ENCODE assay signal across 8 cellular contexts in the genomic region with DNA sequence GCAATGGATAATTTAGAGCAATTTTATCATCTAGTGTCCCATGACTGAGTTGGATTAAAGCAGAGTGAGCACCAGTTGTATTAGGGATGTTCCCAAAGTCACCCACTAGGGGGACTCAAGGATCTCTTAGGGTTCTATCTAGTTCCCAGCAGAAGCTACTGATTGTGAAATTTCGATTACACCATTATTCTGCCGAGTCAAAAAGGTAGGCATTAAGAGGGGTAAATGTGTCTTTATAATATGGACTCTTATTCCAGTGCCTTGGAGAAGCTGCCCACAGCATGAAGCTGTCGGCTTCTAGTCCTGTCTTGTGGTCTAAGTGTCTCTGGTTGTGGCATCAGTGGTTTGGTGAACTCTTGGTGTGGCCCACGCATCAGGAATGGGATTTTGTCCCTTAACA. TPM values are rescaled to one million over a fixed set of nuclear protein-coding genes. Genes with fewer than 3 reads are reported as not detected.
DNase-seq lines count a peak whose midpoint lies in the region; ATAC-seq and TF ChIP-seq lines count a peak whose summit lies in the region.

No MANE protein-coding gene starts in this region.

- H3K14ac ChIP-seq in IMR-90 (replicated peaks; ENCODE audit: low read depth, low read length), result no peak overlapping the region

- peak; percentile 58 for DNase-seq in BE2C
- peak; percentile 19 for DNase-seq in GM12864 (ENCODE audit: low read depth)
- peak; percentile 84 for DNase-seq in IMR-90
- DNase-seq in RPMI7951 (ENCODE audit: low read depth), result peak; percentile 60
- peak; percentile 92 for DNase-seq in choroid plexus epithelial cell (ENCODE audit: low read depth)
- DNase-seq in left lobe of liver (ENCODE audit: low spot score), result no peak
- DNase-seq in tibial artery, result peak in 1 of 2 donors; percentile 58

- peak; percentile 95 for TF ChIP-seq CTCF in BE2C (IDR thresholded peaks at IDR 0.05; ENCODE audit: low read depth, low read length)
- peak; percentile 88 for TF ChIP-seq CTCF in GM12864 (IDR thresholded peaks at IDR 0.05; ENCODE audit: low read depth, low read length, missing control alignments)
- peak; percentile 98 for TF ChIP-seq CTCF in IMR-90 (conservative IDR thresholded peaks at IDR 0.05; ENCODE audit: low read depth, low read length)
- peak; percentile 85 for TF ChIP-seq CTCF in choroid plexus epithelial cell (conservative IDR thresholded peaks at IDR 0.05; ENCODE audit: low read depth, low read length)
- TF ChIP-seq CTCF in tibial artery (IDR thresholded peaks at IDR 0.05), result peak; percentile 89 to 94

- no peak overlapping the region for H2AFZ ChIP-seq in IMR-90 (replicated peaks; ENCODE audit: low read length, poor library complexity)

- no peak for TF ChIP-seq POLR2A in IMR-90 (IDR thresholded peaks at IDR 0.05; ENCODE audit: low read depth, low read length)

- H4K91ac ChIP-seq in IMR-90 (ENCODE audit: insufficient read depth, low read depth, low read length), result no peak overlapping the region

- H3K4me2 ChIP-seq in IMR-90 (ENCODE audit: low read depth, low read length), result peak overlapping the region; percentile 90

- H2BK15ac ChIP-seq in IMR-90 (ENCODE audit: low read depth, low read length), result no peak overlapping the region

- no peak overlapping the region; the same call in 1 of the 2 replicates for H4K5ac ChIP-seq in IMR-90 (ENCODE audit: low read depth, low read length)

- H3K4ac ChIP-seq in IMR-90 (ENCODE audit: low read depth, low read length), result no peak overlapping the region; the same call in 1 of the 2 replicates

- no peak overlapping the region for H2BK5ac ChIP-seq in IMR-90 (ENCODE audit: low read depth, low read length, poor library complexity, severe bottlenecking)

- peaks cover 17 to 48% of the 10 kb centered on the region in 2 experiments for H3K79me1 ChIP-seq in IMR-90 (ENCODE audit: low read depth in 1 of 2, low read length in 2 of 2)

- no peak overlapping the region for H3K23ac ChIP-seq in IMR-90 (ENCODE audit: low read depth, low read length)

- no peak overlapping the region for H3K18ac ChIP-seq in IMR-90 (ENCODE audit: low read depth, low read length)

- dilution Hi-C loops in IMR-90 (cut with HindIII; ENCODE audit: low sequenced_read_pairs, unreplicated experiment), result no loop called here

- no peaks in the 10 kb centered on the region for H3K36me3 ChIP-seq in BE2C
- H3K36me3 ChIP-seq in IMR-90 (ENCODE audit: control insufficient read depth, insufficient read depth, low read length), result peaks cover 8% of the 10 kb centered on the region; the same call in 1 of the 2 replicates
- H3K36me3 ChIP-seq in tibial artery, result peaks cover 0 to 17% (median 0%) of the 10 kb centered on the region in 3 donors

- H3K9me1 ChIP-seq in IMR-90 (ENCODE audit: insufficient read depth, low read length), result peaks cover 3% of the 10 kb centered on the region; the same call in 1 of the 2 replicates

- peak; percentile 84 for ATAC-seq in IMR-90 (ENCODE audit: low read depth)
- peak; percentile 98 for ATAC-seq in left lobe of liver
- no peak for ATAC-seq in HG02610 (IDR thresholded peaks at IDR 0.05; ENCODE audit: unreplicated experiment)

- POLR2A ChIA-PET in IMR-90 (lab: Charles Lee; ENCODE audit: unreplicated experiment), result no interaction called here

- no peaks in the 10 kb centered on the region for H3K27me3 ChIP-seq in BE2C
- no peaks in the 10 kb centered on the region for H3K27me3 ChIP-seq in IMR-90 (ENCODE audit: control insufficient read depth, insufficient read depth, low read length)
- H3K27me3 ChIP-seq in tibial artery, result no peaks in the 10 kb centered on the region

- WGBS in IMR-90 (ENCODE audit: extremely low coverage in 2 of 2, insufficient read length in 1 of 2), 2 experiments, result no CpG with 5 or more reads among the region's 4 CpGs

- H2BK120ac ChIP-seq in IMR-90 (ENCODE audit: low read depth, low read length), result no peak overlapping the region

- peak; percentile 97 for TF ChIP-seq RAD21 in IMR-90 (IDR thresholded peaks at IDR 0.05; ENCODE audit: low read length)

- no peak overlapping the region for H3K56ac ChIP-seq in IMR-90 (ENCODE audit: extremely low read depth, insufficient read depth, low read length)

- no peak overlapping the region for H2BK20ac ChIP-seq in IMR-90 (ENCODE audit: low read depth, low read length)

- H2AK9ac ChIP-seq in IMR-90 (replicated peaks; ENCODE audit: low read depth, low read length, poor library complexity), result no peak overlapping the region

- H4K20me1 ChIP-seq in IMR-90 (ENCODE audit: insufficient read depth, low read length), result peaks cover 3% of the 10 kb centered on the region; the same call in 1 of the 2 replicates

- CTCF ChIA-PET in IMR-90 (lab: Yijun Ruan, JAX), result interaction anchor here (0.6 to 1.7 kb wide), 12 partner anchors 9 to 437 kb away, joined by 3 to 11 read pairs (median 4); no protein-coding TSS in a partner anchor

- peak overlapping the region in 1 of 2 experiments; percentile 19; a peak in 1 of 4 replicates for H4K8ac ChIP-seq in IMR-90 (ENCODE audit: low read depth in 2 of 2, low read length in 2 of 2)

- no peak overlapping the region for H2AK5ac ChIP-seq in IMR-90 (ENCODE audit: low read depth, low read length)

- no peak overlapping the region for H3K4me3 ChIP-seq in BE2C (ENCODE audit: low read depth, low read length)
- H3K4me3 ChIP-seq in GM12864 (ENCODE audit: low read depth, low read length), result no peak overlapping the region
- H3K4me3 ChIP-seq in IMR-90 (ENCODE audit: insufficient read depth, low read depth, low read length), result no peak overlapping the region
- H3K4me3 ChIP-seq in choroid plexus epithelial cell (ENCODE audit: low read depth, low read length), result no peak overlapping the region
- no peak overlapping the region for H3K4me3 ChIP-seq in tibial artery

- BruUV-seq in IMR-90 (replicated peaks; lab: Mats Ljungman, UMichigan), result no TSS peak

- no peak overlapping the region for H3K9ac ChIP-seq in IMR-90 (ENCODE audit: low read depth, low read length)

- H3K9me3 ChIP-seq in BE2C (no peaks in the 10 kb centered on the region), IMR-90 (ENCODE audit: control insufficient read depth, insufficient read depth, low read length) (no peaks in the 10 kb centered on the region), tibial artery (no peaks in the 10 kb centered on the region)

- intact Hi-C loops in IMR-90 (cut with micrococcal nuclease), result loop anchor here (1.0 to 5.0 kb wide), 3 partner anchors 97 to 606 kb away; no protein-coding TSS in a partner anchor
- intact Hi-C loops in tibial artery (cut with DNase I; ENCODE audit: low total_unique reads), result loop anchor here (1.0 kb wide), 1 partner anchor 97 kb away; no protein-coding TSS in a partner anchor

- H3K4me1 ChIP-seq in BE2C, result peaks cover 4% of the 10 kb centered on the region
- peaks cover 13% of the 10 kb centered on the region for H3K4me1 ChIP-seq in IMR-90 (ENCODE audit: control insufficient read depth, insufficient read depth, low read length)
- H3K4me1 ChIP-seq in tibial artery, result peaks cover 0 to 3% (median 0%) of the 10 kb centered on the region in 4 donors

- H3K27ac ChIP-seq in IMR-90 (ENCODE audit: insufficient read depth, low read length), result no peak overlapping the region
- no peak overlapping the region for H3K27ac ChIP-seq in tibial artery

- in situ Hi-C loops in IMR-90 (cut with MboI; ENCODE audit: low sequenced_read_pairs), result loop anchor here (5.0 kb wide), 1 partner anchor 96 kb away; a partner anchor contains a TSS

TF ChIP-seq in IMR-90, 13 proteins besides CTCF, POLR2A, EP300 and RAD21:
- TF ChIP-seq NFE2L2 (IDR thresholded peaks at IDR 0.05; ENCODE audit: low read depth, low read length) (no peak), SMC3 (IDR thresholded peaks at IDR 0.05; ENCODE audit: low read depth, low read length) (peak; percentile 91), MAFK (IDR thresholded peaks at IDR 0.05; ENCODE audit: low read depth, low read length) (no peak), CEBPB (IDR thresholded peaks at IDR 0.05; ENCODE audit: low read depth, low read length) (peak; percentile 97)

RNA-seq across cellular contexts. Expression of a gene that starts 53.3 kb away (rescaled TPM):
- 11.6 TPM for polyA plus RNA-seq in BE2C (2012; ENCODE audit: insufficient read depth, insufficient read length, low read depth)
- total RNA-seq in IMR-90 (2012; rRNA removed) (11.8 and 13.1 TPM in 2 replicates), left lobe of liver (29.3 TPM)
- polyA plus RNA-seq in IMR-90 (2012; rRNA removed), result 12.0 and 15.7 TPM in 2 replicates
- polyA plus RNA-seq in IMR-90 (2012; cell fraction: cytosol; rRNA removed), result 9.1 and 13.7 TPM in 2 replicates
- polyA plus RNA-seq in IMR-90 (2012; cell fraction: nucleus; rRNA removed; ENCODE audit: low replicate concordance), result 27.6 and 42.6 TPM in 2 replicates
- 7.6 and 9.2 TPM in 2 replicates for total RNA-seq in RPMI7951 (2014; rRNA removed; shearing (Covaris generic))
